Comparison of ENCODE assay signal across 22 cellular contexts in the genomic region with DNA sequence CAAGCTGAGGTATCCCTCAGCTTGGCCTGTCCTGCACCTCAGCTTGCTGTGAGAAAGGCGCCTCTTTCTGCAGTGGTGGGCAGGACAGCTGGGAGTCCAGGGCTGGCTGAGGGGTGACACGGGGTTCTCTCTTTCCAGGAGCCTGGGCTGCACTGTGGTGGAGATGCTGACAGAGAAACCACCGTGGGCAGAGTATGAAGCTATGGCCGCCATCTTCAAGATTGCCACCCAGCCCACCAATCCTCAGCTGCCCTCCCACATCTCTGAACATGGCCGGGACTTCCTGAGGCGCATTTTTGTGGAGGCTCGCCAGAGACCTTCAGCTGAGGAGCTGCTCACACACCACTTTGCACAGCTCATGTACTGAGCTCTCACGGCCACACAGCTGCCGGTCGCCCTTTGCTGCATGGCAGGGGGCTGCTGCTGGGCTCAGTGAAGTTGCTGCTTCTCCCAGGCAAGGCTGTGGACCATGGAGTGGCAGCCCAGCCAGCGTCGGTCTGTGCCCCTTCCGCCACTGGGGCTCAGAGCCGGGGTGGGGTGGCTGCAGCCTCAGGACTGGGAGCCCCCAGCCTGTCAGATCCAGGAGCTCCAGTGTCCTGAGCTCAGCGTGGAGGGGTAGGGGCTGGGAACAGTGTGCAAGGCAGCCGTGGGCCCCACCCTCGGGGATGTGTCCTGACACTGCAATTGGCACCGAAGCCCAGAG. TPM values are rescaled to one million over a fixed set of nuclear protein-coding genes. Genes with fewer than 3 reads are reported as not detected.
DNase-seq lines count a peak whose midpoint lies in the region; ATAC-seq and TF ChIP-seq lines count a peak whose summit lies in the region.
"Had no signal": no experiment of that assay in that cellular context is flagged by ENCODE, and none has a peak within 500 bp of the region (broad histone marks: within the 10 kb centered on the region; RNA-seq: fewer than 3 reads in every experiment).

No MANE protein-coding gene starts in this region.

- H3K4me3 ChIP-seq in endodermal cell (ENCODE audit: low read length) (no peak overlapping the region), lower leg skin (ENCODE audit: low read depth, poor library complexity, severe bottlenecking) (no peak overlapping the region)
- H3K4me3 ChIP-seq: lung, sigmoid colon, upper lobe of left lung had no signal

- peaks cover 55% of the 10 kb centered on the region for H3K4me1 Mint-ChIP-seq in activated T-cell treated with anti-CD3 and anti-CD28 coated beads, Interleukin-2, amount 50 U/mL, for 24 hours (ENCODE audit: low read depth)
- peaks cover 37% of the 10 kb centered on the region for H3K4me1 Mint-ChIP-seq in activated CD4-positive, alpha-beta memory T cell treated with anti-CD3 and anti-CD28 coated beads for 36 hours (ENCODE audit: low read depth)
- peaks cover 6% of the 10 kb centered on the region for H3K4me1 Mint-ChIP-seq in endodermal cell
- peaks cover 34 to 62% of the 10 kb centered on the region in 2 donors for H3K4me1 Mint-ChIP-seq in stimulated activated naive B cell treated with anti-CD40 and anti-IgM and Interleukin-4, amounts not matched to agents 10 μg/mL and 1 μg/mL and 100 μg/mL, for 72 hours

- H3K9me3 Mint-ChIP-seq in activated T-cell treated with anti-CD3 and anti-CD28 coated beads, Interleukin-2, amount 50 U/mL, for 24 hours: no peaks in the 10 kb centered on the region
- H3K9me3 Mint-ChIP-seq in activated CD4-positive, alpha-beta memory T cell treated with anti-CD3 and anti-CD28 coated beads for 36 hours: no peaks in the 10 kb centered on the region
- H3K9me3 Mint-ChIP-seq in endodermal cell: no peaks in the 10 kb centered on the region
- H3K9me3 Mint-ChIP-seq in stimulated activated naive B cell treated with anti-CD40 and anti-IgM and Interleukin-4, amounts not matched to agents 10 μg/mL and 1 μg/mL and 100 μg/mL, for 72 hours: no peaks in the 10 kb centered on the region
- H3K9me3 Mint-ChIP-seq: WTC11 had no signal

- TF ChIP-seq CTCF in endodermal cell (conservative IDR thresholded peaks at IDR 0.05) (no peak), lower leg skin (IDR thresholded peaks at IDR 0.05) (no peak)

- no peaks in the 10 kb centered on the region for H3K27me3 Mint-ChIP-seq in activated T-cell treated with anti-CD3 and anti-CD28 coated beads, Interleukin-2, amount 50 U/mL, for 24 hours
- no peaks in the 10 kb centered on the region for H3K27me3 Mint-ChIP-seq in activated CD4-positive, alpha-beta memory T cell treated with anti-CD3 and anti-CD28 coated beads for 36 hours
- H3K27me3 Mint-ChIP-seq in endodermal cell (ENCODE audit: insufficient read depth): no peaks in the 10 kb centered on the region
- no peaks in the 10 kb centered on the region for H3K27me3 Mint-ChIP-seq in stimulated activated naive B cell treated with anti-CD40 and anti-IgM and Interleukin-4, amounts not matched to agents 10 μg/mL and 1 μg/mL and 100 μg/mL, for 72 hours

- intact Hi-C loops in activated CD4-positive, alpha-beta memory T cell treated with anti-CD3 and anti-CD28 coated beads for 36 hours (cut with micrococcal nuclease): no loop called here
- intact Hi-C loops in lower leg skin (cut with DNase I; ENCODE audit: low total_unique reads): no loop called here

- no peak for TF ChIP-seq POLR2A in lower leg skin (IDR thresholded peaks at IDR 0.05)

- no peak overlapping the region for H3K9ac ChIP-seq in endodermal cell (ENCODE audit: extremely low read depth, low read length, poor library complexity, severe bottlenecking)

- H3K27me3 ChIP-seq in endodermal cell (ENCODE audit: control insufficient read depth, insufficient read depth, low read length, poor library complexity, severe bottlenecking): no peaks in the 10 kb centered on the region
- H3K27me3 ChIP-seq: sigmoid colon, upper lobe of left lung had no signal

- peaks cover 88% of the 10 kb centered on the region for H3K36me3 Mint-ChIP-seq in activated T-cell treated with anti-CD3 and anti-CD28 coated beads, Interleukin-2, amount 50 U/mL, for 24 hours (ENCODE audit: low read depth)
- H3K36me3 Mint-ChIP-seq in activated CD4-positive, alpha-beta memory T cell treated with anti-CD3 and anti-CD28 coated beads for 36 hours: peaks cover 32% of the 10 kb centered on the region
- H3K36me3 Mint-ChIP-seq in endodermal cell (ENCODE audit: low read depth): peaks cover 26% of the 10 kb centered on the region
- peaks cover 48 to 82% of the 10 kb centered on the region in 2 donors for H3K36me3 Mint-ChIP-seq in stimulated activated naive B cell treated with anti-CD40 and anti-IgM and Interleukin-4, amounts not matched to agents 10 μg/mL and 1 μg/mL and 100 μg/mL, for 72 hours

- POLR2A ChIA-PET in activated CD4-positive, alpha-beta memory T cell treated with anti-CD3 and anti-CD28 coated beads for 36 hours (lab: Charles Lee): interaction anchor here (1.7 kb wide), 1 partner anchor 140 kb away, joined by 4 read pairs; no protein-coding TSS in a partner anchor

- CTCF ChIA-PET in activated CD4-positive, alpha-beta memory T cell treated with anti-CD3 and anti-CD28 coated beads for 36 hours (lab: Charles Lee): interaction anchor here (0.7 to 1.4 kb wide), 3 partner anchors 9 to 214 kb away, joined by 3 to 4 read pairs (median 3); no protein-coding TSS in a partner anchor

- no peak for ATAC-seq in stimulated activated naive B cell treated with anti-CD40 and anti-IgM and Interleukin-4, amounts not matched to agents 10 μg/mL and 1 μg/mL and 100 μg/mL, for 72 hours (replicated peaks)
- ATAC-seq: Panc1, WTC11 had no signal

- H3K27ac Mint-ChIP-seq in activated T-cell treated with anti-CD3 and anti-CD28 coated beads, Interleukin-2, amount 50 U/mL, for 24 hours: peak overlapping the region; percentile 85
- peak overlapping the region; percentile 5 for H3K27ac Mint-ChIP-seq in activated CD4-positive, alpha-beta memory T cell treated with anti-CD3 and anti-CD28 coated beads for 36 hours
- H3K27ac Mint-ChIP-seq in endodermal cell: peak overlapping the region; percentile 24
- peak overlapping the region; percentile 97 for H3K27ac Mint-ChIP-seq in stimulated activated naive B cell treated with anti-CD40 and anti-IgM and Interleukin-4, amounts not matched to agents 10 μg/mL and 1 μg/mL and 100 μg/mL, for 72 hours
- H3K27ac Mint-ChIP-seq: WTC11 had no signal

- H3K36me3 ChIP-seq in endodermal cell (ENCODE audit: control insufficient read depth, insufficient read depth, low read length): peaks cover 57% of the 10 kb centered on the region

- no peak overlapping the region for H3K4me3 Mint-ChIP-seq in activated T-cell treated with anti-CD3 and anti-CD28 coated beads, Interleukin-2, amount 50 U/mL, for 24 hours
- H3K4me3 Mint-ChIP-seq in activated CD4-positive, alpha-beta memory T cell treated with anti-CD3 and anti-CD28 coated beads for 36 hours: no peak overlapping the region
- no peak overlapping the region for H3K4me3 Mint-ChIP-seq in endodermal cell
- no peak overlapping the region for H3K4me3 Mint-ChIP-seq in stimulated activated naive B cell treated with anti-CD40 and anti-IgM and Interleukin-4, amounts not matched to agents 10 μg/mL and 1 μg/mL and 100 μg/mL, for 72 hours
- H3K4me3 Mint-ChIP-seq: WTC11 had no signal

- DNase-seq in activated T-cell treated with anti-CD3 and anti-CD28 coated beads, Interleukin-2, amount 50 U/mL, for 24 hours: no peak
- no peak for DNase-seq in activated T-cell treated with anti-CD3 and anti-CD28 coated beads, Interleukin-2, amount 50 U/mL, for 48 hours
- no peak for DNase-seq in activated CD4-positive, alpha-beta memory T cell treated with anti-CD3 and anti-CD28 coated beads for 36 hours
- DNase-seq in endodermal cell (peak; percentile 53), cerebellar cortex (ENCODE audit: low spot score) (no peak), C1 segment of cervical spinal cord (lab: John Stamatoyannopoulos, UW) (no peak), lower leg skin (ENCODE audit: low spot score in 2 of 2) (no peak)
- DNase-seq in stimulated activated naive B cell treated with anti-CD40 and anti-IgM and Interleukin-4, amounts not matched to agents 10 μg/mL and 1 μg/mL and 100 μg/mL, for 72 hours: no peak
- DNase-seq: ACHN; activated T-cell treated with anti-CD3 and anti-CD28 coated beads for 4 hours; Calu3; GDM1; HCEC 1CT; NCI-H2029; NCI-H526; sigmoid colon; stimulated activated CD4-positive, alpha-beta T cell treated with anti-CD3 and anti-CD28 coated beads, Interleukin-4, amount 100 ng/mL, for 1 hour; stimulated activated CD8-positive, alpha-beta memory T cell treated with anti-CD3 and anti-CD28 coated beads, Interleukin-4, amount 100 ng/mL, for 48 hours had no signal

- WGBS in endodermal cell (ENCODE audit: insufficient coverage in 1 of 2, insufficient read length in 1 of 2), 2 experiments: 93% methylated on average over 14 to 18 of the region's 18 CpGs
- 88 to 92% methylated on average over 18 of the region's 18 CpGs for WGBS in lower leg skin, 2 donors

- peaks cover 8% of the 10 kb centered on the region for H3K4me1 ChIP-seq in endodermal cell (ENCODE audit: control insufficient read depth, insufficient read depth, low read length)

- H3K27ac ChIP-seq in endodermal cell (ENCODE audit: low read depth, low read length): peak overlapping the region; percentile 93
- H3K27ac ChIP-seq: upper lobe of left lung had no signal

- no peaks in the 10 kb centered on the region for H3K9me3 ChIP-seq in endodermal cell (ENCODE audit: control insufficient read depth, low read length)
- H3K9me3 ChIP-seq: sigmoid colon, upper lobe of left lung had no signal

RNA-seq across cellular contexts. Expression of a gene that starts 6.4 kb away (rescaled TPM):
- 100 to 1,000 TPM; 146 to 150 TPM for total RNA-seq in activated CD4-positive, alpha-beta memory T cell treated with anti-CD3 and anti-CD28 coated beads for 36 hours
- total RNA-seq in endodermal cell (100 to 1,000 TPM in 1 of 2 donors, 10 to 100 TPM in 1; 97.5 to 111 TPM), lower leg skin (1 to 10 TPM; 3.3 to 9.0 (median 4.8) TPM)
- polyA plus RNA-seq in endodermal cell (2013, experiment 1 of 2): 119 TPM
- 115 TPM for polyA plus RNA-seq in endodermal cell (2013, experiment 2 of 2)

RNA-seq across cellular contexts. Expression of a gene that starts 48.0 kb away (rescaled TPM):
- 10 to 100 TPM; 64.8 to 69.7 TPM for total RNA-seq in activated CD4-positive, alpha-beta memory T cell treated with anti-CD3 and anti-CD28 coated beads for 36 hours
- total RNA-seq in endodermal cell (10 to 100 TPM; 49.7 to 73.1 TPM), lower leg skin (10 to 100 TPM; 15.8 to 26.4 (median 19.3) TPM)
- polyA plus RNA-seq in endodermal cell (2013, experiment 1 of 2): 50.3 TPM
- polyA plus RNA-seq in endodermal cell (2013, experiment 2 of 2): 48.4 TPM

Comparison
In these comparisons a context has a peak if more than half of its experiments do, and no peak if none do; other contexts are left out.
1. H3K27ac Mint-ChIP-seq: peak in every context shown above with its lines; median percentile 97 in stimulated activated naive B cell treated with anti-CD40 and anti-IgM and Interleukin-4, amounts not matched to agents 10 μg/mL and 1 μg/mL and 100 μg/mL, for 72 hours; 85 in activated T-cell treated with anti-CD3 and anti-CD28 coated beads, Interleukin-2, amount 50 U/mL, for 24 hours; 24 in endodermal cell; 5 in activated CD4-positive, alpha-beta memory T cell treated with anti-CD3 and anti-CD28 coated beads for 36 hours.
2. RNA of a gene that starts 6.4 kb away (total RNA-seq): 146 to 150 TPM in activated CD4-positive, alpha-beta memory T cell treated with anti-CD3 and anti-CD28 coated beads for 36 hours and 97.5 to 111 TPM in endodermal cell; 3.3 to 9.0 TPM in lower leg skin; every median in the first group is over 4 times any median in the second.